Comparison of ENCODE assay signal across 21 cellular contexts in the genomic region with DNA sequence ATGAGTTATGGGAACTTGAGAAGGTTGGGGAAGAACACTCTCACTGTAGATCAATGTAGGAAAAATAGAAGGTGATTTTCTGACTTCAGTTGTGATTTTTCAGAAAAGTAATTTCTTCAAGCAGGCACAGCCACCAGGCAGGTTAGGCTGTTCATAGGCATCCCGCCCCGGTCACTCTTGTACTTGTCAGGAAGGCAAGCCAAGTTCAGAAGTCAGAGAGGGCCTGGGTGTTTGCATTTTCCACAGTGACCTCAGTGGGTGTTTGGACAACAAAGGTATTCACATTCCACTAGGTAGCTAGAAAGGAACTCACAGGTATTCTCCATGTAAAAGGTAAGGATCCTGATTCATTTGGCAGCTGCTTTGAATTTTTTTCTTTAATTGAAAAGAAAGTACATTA.
"Had no signal": no experiment of that assay in that cellular context is flagged by ENCODE, and none has a peak within 500 bp of the region (broad histone marks: within the 10 kb centered on the region; RNA-seq: fewer than 3 reads in every experiment).

No MANE protein-coding gene starts in this region.

- H3K4me3 ChIP-seq: hepatocyte, neural progenitor cell, ovary, smooth muscle cell, upper lobe of left lung had no signal

- H3K27me3 ChIP-seq: foreskin keratinocyte, hepatocyte, ovary, upper lobe of left lung had no signal

- ATAC-seq: foreskin keratinocyte; left cardiac atrium; naive thymus-derived CD4-positive, alpha-beta T cell; right cardiac atrium had no signal

- FAIRE-seq: colon, endothelial cell of umbilical vein, kidney had no signal

- H2AFZ ChIP-seq: hepatocyte, neural progenitor cell had no signal

- H3K9me3 Mint-ChIP-seq: endodermal cell; naive thymus-derived CD4-positive, alpha-beta T cell; neural progenitor cell had no signal

- H3K36me3 ChIP-seq: neural progenitor cell, ovary, upper lobe of left lung had no signal

- H3K4me1 ChIP-seq: foreskin keratinocyte had no signal

- H3K4me2 ChIP-seq: hepatocyte, neural progenitor cell, smooth muscle cell had no signal

- H3K36me3 Mint-ChIP-seq: naive thymus-derived CD4-positive, alpha-beta T cell; neural progenitor cell had no signal

- H3K4me3 Mint-ChIP-seq: endodermal cell; naive thymus-derived CD4-positive, alpha-beta T cell; neural progenitor cell had no signal

- DNase-seq: cerebellar nuclear complex; effector CD4-positive, alpha-beta T cell; endodermal cell; erythroblast; foreskin keratinocyte; head of caudate nucleus; kidney; left cardiac atrium; mammary epithelial cell; nucleus accumbens; ovary; right cardiac atrium; stimulated activated CD4-positive, alpha-beta T cell treated with anti-CD3 and anti-CD28 coated beads, Interleukin-2, amount 100 ng/mL, for 48 hours; stimulated activated naive CD4-positive, alpha-beta T cell treated with Interleukin-2 at 50 U/mL for 16 hours had no signal

- H3K27ac Mint-ChIP-seq: endodermal cell; naive thymus-derived CD4-positive, alpha-beta T cell had no signal

- H3K27ac ChIP-seq: foreskin keratinocyte, hepatocyte, neural progenitor cell, ovary had no signal
